8 cellular contexts compared by ENCODE assay signal in the genomic region with DNA sequence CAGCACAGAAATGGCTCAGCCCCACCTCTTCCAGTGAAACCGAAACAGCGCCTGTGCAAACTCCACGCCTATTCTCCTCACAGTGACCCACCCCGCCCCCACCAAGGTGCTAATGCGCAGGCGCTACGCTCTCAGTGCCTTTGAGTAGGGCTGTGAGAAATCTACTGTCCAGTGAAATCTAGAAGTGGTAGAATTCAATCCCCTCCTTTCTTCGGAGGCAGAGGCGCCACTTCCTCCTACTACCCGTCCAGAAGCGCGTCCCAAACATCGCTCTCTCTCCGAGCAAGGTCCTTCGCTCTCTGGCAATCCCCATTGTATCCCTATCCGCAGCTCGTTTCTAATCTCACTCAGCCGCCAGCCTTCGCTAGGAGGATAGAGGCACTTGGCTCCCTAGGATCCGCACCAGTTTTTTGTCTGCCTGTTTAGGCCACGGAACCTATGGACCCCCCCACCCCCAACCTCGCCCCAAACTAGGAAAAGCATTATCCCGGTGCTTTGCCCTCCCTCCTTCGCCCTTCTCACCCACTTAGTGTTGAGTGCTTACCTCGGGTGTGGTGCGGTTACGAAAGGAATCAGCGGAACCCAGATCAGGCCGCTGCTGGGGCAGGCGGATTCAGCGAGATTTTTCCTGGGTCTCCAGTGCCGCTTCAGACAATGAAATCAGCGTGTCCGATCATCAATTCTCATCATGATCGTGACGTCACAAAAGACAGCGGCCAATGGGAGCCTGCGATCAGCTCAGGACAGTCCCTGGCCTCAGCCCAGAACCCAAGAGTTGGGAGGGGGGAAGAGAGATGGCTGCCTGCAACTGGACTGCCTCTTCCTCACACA. TPM values are rescaled to one million over a fixed set of nuclear protein-coding genes. Genes with fewer than 3 reads are reported as not detected.
DNase-seq lines count a peak whose midpoint lies in the region; ATAC-seq and TF ChIP-seq lines count a peak whose summit lies in the region.

TSS of gene HDX (minus strand) at position 656 of the 831 bp plus-strand sequence. CDS start 27,056 bp downstream, outside the sequence.

- H3K27me3 ChIP-seq in GM23248 (replicated peaks; ENCODE audit: insufficient read depth) (no peaks in the 10 kb centered on the region), right cardiac atrium (ENCODE audit: control insufficient read depth, insufficient read depth) (no peaks in the 10 kb centered on the region)

- H3K9me3 ChIP-seq in GM23248 (ENCODE audit: low read depth) (no peaks in the 10 kb centered on the region), right cardiac atrium (ENCODE audit: control insufficient read depth, low read length) (no peaks in the 10 kb centered on the region)

- peak within 1 kb of the TSS; percentile 93 for H2AFZ ChIP-seq in GM23248

- no peaks in the 10 kb centered on the region for H3K4me1 ChIP-seq in GM23248 (ENCODE audit: insufficient read depth)
- H3K4me1 ChIP-seq in right cardiac atrium (ENCODE audit: control insufficient read depth, insufficient read depth, low read length), result no peaks in the 10 kb centered on the region

- H3K36me3 Mint-ChIP-seq in T-cell (no peaks in the 10 kb centered on the region), progenitor cell of endocrine pancreas (ENCODE audit: insufficient read depth) (no peaks in the 10 kb centered on the region)

- intact Hi-C loops in right cardiac atrium (cut with DNase I), result no loop called here

- POLR2A ChIA-PET in T-cell (lab: Charles Lee), result no interaction called here

- H3K36me3 ChIP-seq in GM23248 (ENCODE audit: low read depth), result no peaks in the 10 kb centered on the region

- CTCF ChIA-PET in T-cell (lab: Charles Lee), result no interaction called here

- H3K4me2 ChIP-seq in GM23248 (ENCODE audit: unreplicated experiment), result peak within 1 kb of the TSS; percentile 84

- no peaks in the 10 kb centered on the region for H4K20me1 ChIP-seq in GM23248 (ENCODE audit: insufficient read depth)

- WGBS in GM23248 (ENCODE audit: low coverage in 1 of 2, low lambda C conversion rate in 2 of 2, missing lambda C conversion rate in 2 of 2), 2 experiments, result 0 to 1% methylated on average over 15 to 38 of the region's 38 CpGs
- WGBS in right cardiac atrium, result 1% methylated on average over 38 of the region's 38 CpGs

- no peak for TF ChIP-seq CTCF in progenitor cell of endocrine pancreas (IDR thresholded peaks at IDR 0.05; ENCODE audit: unreplicated experiment)

- H3K4me3 ChIP-seq in GM23248 (peak within 1 kb of the TSS; percentile 94), right cardiac atrium (ENCODE audit: low read length) (peak within 1 kb of the TSS; percentile 95)

- H3K9me3 Mint-ChIP-seq in T-cell (no peaks in the 10 kb centered on the region), progenitor cell of endocrine pancreas (ENCODE audit: low read depth) (peaks cover 2% of the 10 kb centered on the region)

- H3K27me3 Mint-ChIP-seq in T-cell (peaks cover 0 to 14% of the 10 kb centered on the region in 2 donors), progenitor cell of endocrine pancreas (no peaks in the 10 kb centered on the region)

- no peaks in the 10 kb centered on the region; the same call in 1 of the 2 replicates for H3K79me2 ChIP-seq in GM23248 (ENCODE audit: insufficient read depth)

- 0 out of 2 replicates have a peak, but pooled peaks cover 13% of the 10 kb centered on the region for H3F3A ChIP-seq in GM23248 (ENCODE audit: insufficient read depth)

- H3K27ac ChIP-seq in GM23248, result peak within 1 kb of the TSS; percentile 86
- H3K27ac ChIP-seq in angular gyrus (ENCODE audit: low read depth, low read length), result peak within 1 kb of the TSS; percentile 81
- peak within 1 kb of the TSS; percentile 100 for H3K27ac ChIP-seq in right cardiac atrium (ENCODE audit: low read length)

- H3K4me1 Mint-ChIP-seq in T-cell (peaks cover 2 to 9% (median 8%) of the 10 kb centered on the region in 3 donors), progenitor cell of endocrine pancreas (ENCODE audit: low read depth) (peaks cover 1% of the 10 kb centered on the region)

- H3K9ac ChIP-seq in GM23248, result peak within 1 kb of the TSS; percentile 89

- H3K4me3 Mint-ChIP-seq in T-cell (peak within 1 kb of the TSS; percentile 76 to 90 (median 85)), progenitor cell of endocrine pancreas (ENCODE audit: low read depth) (peak within 1 kb of the TSS; percentile 95)

- ATAC-seq in T-cell (replicated peaks in 1 of 4), result peak; percentile 82 to 92 (median 89)
- ATAC-seq in right cardiac atrium, result peak; percentile 100

- DNase-seq in DMS53 (lab: John Stamatoyannopoulos, UW) (peak; percentile 91), GM23248 (peak; percentile 92), MV-4-11 (lab: John Stamatoyannopoulos, UW) (peak; percentile 80), T-cell (peak; percentile 8 to 64 (median 47)), right cardiac atrium (peak; percentile 87 to 96 (median 95)), progenitor cell of endocrine pancreas (ENCODE audit: low spot score, unreplicated experiment) (peak; percentile 53), ureter (ENCODE audit: low spot score) (peak; percentile 90)

- peak within 1 kb of the TSS; percentile 86 to 89 for H3K27ac Mint-ChIP-seq in T-cell
- peak within 1 kb of the TSS; percentile 100 for H3K27ac Mint-ChIP-seq in progenitor cell of endocrine pancreas

- in situ Hi-C loops in GM23248 (cut with MboI), result no loop called here

- H3K9me2 ChIP-seq in GM23248 (ENCODE audit: insufficient read depth), result no peaks in the 10 kb centered on the region

RNA-seq across cellular contexts. Expression of gene HDX, which starts in this region (rescaled TPM):
- total RNA-seq in GM23248 (2014; rRNA removed; shearing (Covaris generic)), result 1.6 and 2.3 TPM in 2 replicates
- polyA plus RNA-seq in GM23248 (2016; fragmentation: Nextera tagmentation; extraction: Ambion mirVana) (3.3 and 3.8 TPM in 2 replicates), right cardiac atrium (1.3 TPM)
- total RNA-seq in T-cell (1 to 10 TPM in 3 of 5 donors, under 1 TPM in 2; 0.18 to 2.2 (median 1.2) TPM), right cardiac atrium (1 to 10 TPM; 4.1 to 6.7 (median 4.7) TPM), progenitor cell of endocrine pancreas (10.3 and 12.7 TPM in 2 replicates), ureter (10.3 TPM)

Comparison
In these comparisons a context has a peak if more than half of its experiments do, and no peak if none do; other contexts are left out.
1. Peak in every context shown above with its lines: DNase-seq, ATAC-seq, H3K4me3 ChIP-seq and H3K27ac ChIP-seq.